ENCODE assay signal across 1 cellular context in the genomic region with DNA sequence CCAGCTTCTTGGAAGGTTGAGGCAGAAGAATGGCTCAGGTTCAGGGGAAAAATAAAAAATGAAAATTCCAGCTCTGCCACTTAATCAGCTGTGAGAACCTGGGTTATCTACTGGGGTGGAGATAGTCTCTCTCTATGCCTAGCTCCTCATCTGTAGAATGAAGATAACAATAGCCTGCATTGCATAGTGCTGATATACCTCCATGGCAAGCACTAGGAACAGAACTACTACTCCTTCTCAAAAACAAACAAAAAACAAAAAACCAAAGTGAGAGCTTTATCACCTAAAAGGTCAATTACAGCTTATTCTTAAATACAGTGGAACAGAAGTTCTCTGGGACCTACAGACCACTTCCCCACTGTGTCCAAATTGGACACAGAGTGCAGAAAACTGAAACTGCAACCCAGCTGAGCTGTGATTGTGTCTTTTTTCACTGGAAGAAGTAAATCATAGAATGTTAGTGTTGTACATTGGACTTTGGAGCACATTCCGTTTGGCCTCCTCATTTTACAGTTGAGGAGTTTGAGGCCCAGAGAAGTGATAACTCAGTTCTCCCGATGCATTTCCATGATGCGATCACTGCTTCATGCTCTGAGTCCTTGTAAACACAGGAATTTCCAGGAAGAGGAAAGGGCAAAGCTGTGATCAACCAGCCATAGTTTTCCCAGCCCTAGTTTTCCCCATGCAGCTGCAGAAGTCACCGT.
A peak's percentile ranks its signal among the peaks of the same experiment; 100 is the strongest.
TF ChIP-seq lines count a peak whose summit lies in the region.

No MANE protein-coding gene starts in this region.

TF ChIP-seq in K562, 482 proteins besides CTCF, POLR2A, EP300 and RAD21 (continued from another document and continues in another):
- TF ChIP-seq, protein P1, sequence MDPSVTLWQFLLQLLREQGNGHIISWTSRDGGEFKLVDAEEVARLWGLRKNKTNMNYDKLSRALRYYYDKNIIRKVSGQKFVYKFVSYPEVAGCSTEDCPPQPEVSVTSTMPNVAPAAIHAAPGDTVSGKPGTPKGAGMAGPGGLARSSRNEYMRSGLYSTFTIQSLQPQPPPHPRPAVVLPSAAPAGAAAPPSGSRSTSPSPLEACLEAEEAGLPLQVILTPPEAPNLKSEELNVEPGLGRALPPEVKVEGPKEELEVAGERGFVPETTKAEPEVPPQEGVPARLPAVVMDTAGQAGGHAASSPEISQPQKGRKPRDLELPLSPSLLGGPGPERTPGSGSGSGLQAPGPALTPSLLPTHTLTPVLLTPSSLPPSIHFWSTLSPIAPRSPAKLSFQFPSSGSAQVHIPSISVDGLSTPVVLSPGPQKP (CRISPR knock-in tag; IDR thresholded peaks at IDR 0.05): no peak
- TF ChIP-seq, protein P2, sequence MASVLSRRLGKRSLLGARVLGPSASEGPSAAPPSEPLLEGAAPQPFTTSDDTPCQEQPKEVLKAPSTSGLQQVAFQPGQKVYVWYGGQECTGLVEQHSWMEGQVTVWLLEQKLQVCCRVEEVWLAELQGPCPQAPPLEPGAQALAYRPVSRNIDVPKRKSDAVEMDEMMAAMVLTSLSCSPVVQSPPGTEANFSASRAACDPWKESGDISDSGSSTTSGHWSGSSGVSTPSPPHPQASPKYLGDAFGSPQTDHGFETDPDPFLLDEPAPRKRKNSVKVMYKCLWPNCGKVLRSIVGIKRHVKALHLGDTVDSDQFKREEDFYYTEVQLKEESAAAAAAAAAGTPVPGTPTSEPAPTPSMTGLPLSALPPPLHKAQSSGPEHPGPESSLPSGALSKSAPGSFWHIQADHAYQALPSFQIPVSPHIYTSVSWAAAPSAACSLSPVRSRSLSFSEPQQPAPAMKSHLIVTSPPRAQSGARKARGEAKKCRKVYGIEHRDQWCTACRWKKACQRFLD (CRISPR knock-in tag; IDR thresholded peaks at IDR 0.05): no peak
- TF ChIP-seq ZNF316 (IDR thresholded peaks at IDR 0.05) (no peak), GATAD2B (IDR thresholded peaks at IDR 0.05; ENCODE audit: borderline replicate concordance) (0 out of 2 replicates have a peak, but pooled peaks have one; percentile 13), NFE2L1 (tag; IDR thresholded peaks at IDR 0.05; ENCODE audit: borderline replicate concordance, low read depth) (no peak), DDX20 (tag; IDR thresholded peaks at IDR 0.05; ENCODE audit: low read depth) (no peak), SMARCC2 (IDR thresholded peaks at IDR 0.05; ENCODE audit: low read depth) (peak; percentile 91), KLF6 (CRISPR knock-in tag; IDR thresholded peaks at IDR 0.05; ENCODE audit: borderline replicate concordance) (peak; percentile 29; the same call in 1 of the 2 replicates), SIN3A (IDR thresholded peaks at IDR 0.05; ENCODE audit: borderline replicate concordance in 2 of 2, control insufficient read depth in 1 of 2, low read depth in 2 of 2, low read length in 2 of 2) (no peak), ESRRA (IDR thresholded peaks at IDR 0.05; ENCODE audit: borderline replicate concordance, low read depth) (no peak; the same call in none of the 2 replicates), ETV5 (CRISPR knock-in tag; IDR thresholded peaks at IDR 0.05; ENCODE audit: low read depth) (no peak), GABPB1 (CRISPR knock-in tag; IDR thresholded peaks at IDR 0.05) (0 out of 2 replicates have a peak, but pooled peaks have one; percentile 34), CTBP1 (IDR thresholded peaks at IDR 0.05; ENCODE audit: borderline replicate concordance) (peak; percentile 65; the same call in 1 of the 2 replicates), ETV6 (IDR thresholded peaks at IDR 0.05; ENCODE audit: borderline replicate concordance in 1 of 2, low read depth in 2 of 2, low read length in 1 of 2) (no peak), ETV6 (CRISPR knock-in tag; IDR thresholded peaks at IDR 0.05; ENCODE audit: borderline replicate concordance) (no peak), TAF9B (IDR thresholded peaks at IDR 0.05; ENCODE audit: partially characterized antibody) (no peak), TCF7L2 (IDR thresholded peaks at IDR 0.05; ENCODE audit: low read depth, low read length) (no peak), FOXM1 (IDR thresholded peaks at IDR 0.05; ENCODE audit: low read depth) (peak; percentile 88), FOXM1 (CRISPR knock-in tag; IDR thresholded peaks at IDR 0.05; ENCODE audit: low read depth) (no peak), NR4A1 (CRISPR knock-in tag; IDR thresholded peaks at IDR 0.05) (no peak), NR4A1 (tag; IDR thresholded peaks at IDR 0.05) (peak; percentile 20), ARID1B (IDR thresholded peaks at IDR 0.05) (peak; percentile 98), NCOA6 (IDR thresholded peaks at IDR 0.05) (no peak), HOXB6 (CRISPR knock-in tag; IDR thresholded peaks at IDR 0.05; ENCODE audit: borderline replicate concordance) (no peak), BRF1 (IDR thresholded peaks at IDR 0.05; ENCODE audit: borderline replicate concordance, extremely low read depth, insufficient read length) (no peak), STAT5B (CRISPR knock-in tag; IDR thresholded peaks at IDR 0.05) (no peak), NFYB (IDR thresholded peaks at IDR 0.05; ENCODE audit: extremely low read depth, insufficient read length) (no peak)
- TF ChIP-seq, protein P3, sequence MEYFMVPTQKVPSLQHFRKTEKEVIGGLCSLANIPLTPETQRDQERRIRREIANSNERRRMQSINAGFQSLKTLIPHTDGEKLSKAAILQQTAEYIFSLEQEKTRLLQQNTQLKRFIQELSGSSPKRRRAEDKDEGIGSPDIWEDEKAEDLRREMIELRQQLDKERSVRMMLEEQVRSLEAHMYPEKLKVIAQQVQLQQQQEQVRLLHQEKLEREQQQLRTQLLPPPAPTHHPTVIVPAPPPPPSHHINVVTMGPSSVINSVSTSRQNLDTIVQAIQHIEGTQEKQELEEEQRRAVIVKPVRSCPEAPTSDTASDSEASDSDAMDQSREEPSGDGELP (CRISPR knock-in tag; IDR thresholded peaks at IDR 0.05; ENCODE audit: borderline replicate concordance): peak; percentile 72; the same call in 1 of the 2 replicates
- TF ChIP-seq, protein P4, sequence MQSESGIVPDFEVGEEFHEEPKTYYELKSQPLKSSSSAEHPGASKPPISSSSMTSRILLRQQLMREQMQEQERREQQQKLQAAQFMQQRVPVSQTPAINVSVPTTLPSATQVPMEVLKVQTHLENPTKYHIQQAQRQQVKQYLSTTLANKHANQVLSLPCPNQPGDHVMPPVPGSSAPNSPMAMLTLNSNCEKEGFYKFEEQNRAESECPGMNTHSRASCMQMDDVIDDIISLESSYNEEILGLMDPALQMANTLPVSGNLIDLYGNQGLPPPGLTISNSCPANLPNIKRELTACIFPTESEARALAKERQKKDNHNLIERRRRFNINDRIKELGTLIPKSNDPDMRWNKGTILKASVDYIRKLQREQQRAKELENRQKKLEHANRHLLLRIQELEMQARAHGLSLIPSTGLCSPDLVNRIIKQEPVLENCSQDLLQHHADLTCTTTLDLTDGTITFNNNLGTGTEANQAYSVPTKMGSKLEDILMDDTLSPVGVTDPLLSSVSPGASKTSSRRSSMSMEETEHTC (IDR thresholded peaks at IDR 0.05): no peak; the same call in 1 of the 2 replicates
- TF ChIP-seq, protein P5, sequence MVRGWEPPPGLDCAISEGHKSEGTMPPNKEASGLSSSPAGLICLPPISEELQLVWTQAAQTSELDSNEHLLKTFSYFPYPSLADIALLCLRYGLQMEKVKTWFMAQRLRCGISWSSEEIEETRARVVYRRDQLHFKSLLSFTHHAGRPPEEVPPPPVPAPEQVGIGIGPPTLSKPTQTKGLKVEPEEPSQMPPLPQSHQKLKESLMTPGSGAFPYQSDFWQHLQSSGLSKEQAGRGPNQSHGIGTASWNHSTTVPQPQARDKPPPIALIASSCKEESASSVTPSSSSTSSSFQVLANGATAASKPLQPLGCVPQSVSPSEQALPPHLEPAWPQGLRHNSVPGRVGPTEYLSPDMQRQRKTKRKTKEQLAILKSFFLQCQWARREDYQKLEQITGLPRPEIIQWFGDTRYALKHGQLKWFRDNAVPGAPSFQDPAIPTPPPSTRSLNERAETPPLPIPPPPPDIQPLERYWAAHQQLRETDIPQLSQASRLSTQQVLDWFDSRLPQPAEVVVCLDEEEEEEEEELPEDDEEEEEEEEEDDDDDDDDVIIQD (CRISPR knock-in tag; IDR thresholded peaks at IDR 0.05): no peak
- TF ChIP-seq, protein P6, sequence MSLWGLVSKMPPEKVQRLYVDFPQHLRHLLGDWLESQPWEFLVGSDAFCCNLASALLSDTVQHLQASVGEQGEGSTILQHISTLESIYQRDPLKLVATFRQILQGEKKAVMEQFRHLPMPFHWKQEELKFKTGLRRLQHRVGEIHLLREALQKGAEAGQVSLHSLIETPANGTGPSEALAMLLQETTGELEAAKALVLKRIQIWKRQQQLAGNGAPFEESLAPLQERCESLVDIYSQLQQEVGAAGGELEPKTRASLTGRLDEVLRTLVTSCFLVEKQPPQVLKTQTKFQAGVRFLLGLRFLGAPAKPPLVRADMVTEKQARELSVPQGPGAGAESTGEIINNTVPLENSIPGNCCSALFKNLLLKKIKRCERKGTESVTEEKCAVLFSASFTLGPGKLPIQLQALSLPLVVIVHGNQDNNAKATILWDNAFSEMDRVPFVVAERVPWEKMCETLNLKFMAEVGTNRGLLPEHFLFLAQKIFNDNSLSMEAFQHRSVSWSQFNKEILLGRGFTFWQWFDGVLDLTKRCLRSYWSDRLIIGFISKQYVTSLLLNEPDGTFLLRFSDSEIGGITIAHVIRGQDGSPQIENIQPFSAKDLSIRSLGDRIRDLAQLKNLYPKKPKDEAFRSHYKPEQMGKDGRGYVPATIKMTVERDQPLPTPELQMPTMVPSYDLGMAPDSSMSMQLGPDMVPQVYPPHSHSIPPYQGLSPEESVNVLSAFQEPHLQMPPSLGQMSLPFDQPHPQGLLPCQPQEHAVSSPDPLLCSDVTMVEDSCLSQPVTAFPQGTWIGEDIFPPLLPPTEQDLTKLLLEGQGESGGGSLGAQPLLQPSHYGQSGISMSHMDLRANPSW (CRISPR knock-in tag; IDR thresholded peaks at IDR 0.05): no peak
- TF ChIP-seq, protein P7, sequence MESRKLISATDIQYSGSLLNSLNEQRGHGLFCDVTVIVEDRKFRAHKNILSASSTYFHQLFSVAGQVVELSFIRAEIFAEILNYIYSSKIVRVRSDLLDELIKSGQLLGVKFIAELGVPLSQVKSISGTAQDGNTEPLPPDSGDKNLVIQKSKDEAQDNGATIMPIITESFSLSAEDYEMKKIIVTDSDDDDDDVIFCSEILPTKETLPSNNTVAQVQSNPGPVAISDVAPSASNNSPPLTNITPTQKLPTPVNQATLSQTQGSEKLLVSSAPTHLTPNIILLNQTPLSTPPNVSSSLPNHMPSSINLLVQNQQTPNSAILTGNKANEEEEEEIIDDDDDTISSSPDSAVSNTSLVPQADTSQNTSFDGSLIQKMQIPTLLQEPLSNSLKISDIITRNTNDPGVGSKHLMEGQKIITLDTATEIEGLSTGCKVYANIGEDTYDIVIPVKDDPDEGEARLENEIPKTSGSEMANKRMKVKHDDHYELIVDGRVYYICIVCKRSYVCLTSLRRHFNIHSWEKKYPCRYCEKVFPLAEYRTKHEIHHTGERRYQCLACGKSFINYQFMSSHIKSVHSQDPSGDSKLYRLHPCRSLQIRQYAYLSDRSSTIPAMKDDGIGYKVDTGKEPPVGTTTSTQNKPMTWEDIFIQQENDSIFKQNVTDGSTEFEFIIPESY (CRISPR knock-in tag; IDR thresholded peaks at IDR 0.05): no peak
- TF ChIP-seq, protein P8, sequence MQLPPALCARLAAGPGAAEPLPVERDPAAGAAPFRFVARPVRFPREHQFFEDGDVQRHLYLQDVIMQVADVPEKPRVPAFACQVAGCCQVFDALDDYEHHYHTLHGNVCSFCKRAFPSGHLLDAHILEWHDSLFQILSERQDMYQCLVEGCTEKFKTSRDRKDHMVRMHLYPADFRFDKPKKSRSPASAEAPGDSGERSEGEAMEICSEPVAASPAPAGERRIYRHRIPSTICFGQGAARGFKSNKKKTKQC (CRISPR knock-in tag; IDR thresholded peaks at IDR 0.05): no peak
- TF ChIP-seq, protein P9, sequence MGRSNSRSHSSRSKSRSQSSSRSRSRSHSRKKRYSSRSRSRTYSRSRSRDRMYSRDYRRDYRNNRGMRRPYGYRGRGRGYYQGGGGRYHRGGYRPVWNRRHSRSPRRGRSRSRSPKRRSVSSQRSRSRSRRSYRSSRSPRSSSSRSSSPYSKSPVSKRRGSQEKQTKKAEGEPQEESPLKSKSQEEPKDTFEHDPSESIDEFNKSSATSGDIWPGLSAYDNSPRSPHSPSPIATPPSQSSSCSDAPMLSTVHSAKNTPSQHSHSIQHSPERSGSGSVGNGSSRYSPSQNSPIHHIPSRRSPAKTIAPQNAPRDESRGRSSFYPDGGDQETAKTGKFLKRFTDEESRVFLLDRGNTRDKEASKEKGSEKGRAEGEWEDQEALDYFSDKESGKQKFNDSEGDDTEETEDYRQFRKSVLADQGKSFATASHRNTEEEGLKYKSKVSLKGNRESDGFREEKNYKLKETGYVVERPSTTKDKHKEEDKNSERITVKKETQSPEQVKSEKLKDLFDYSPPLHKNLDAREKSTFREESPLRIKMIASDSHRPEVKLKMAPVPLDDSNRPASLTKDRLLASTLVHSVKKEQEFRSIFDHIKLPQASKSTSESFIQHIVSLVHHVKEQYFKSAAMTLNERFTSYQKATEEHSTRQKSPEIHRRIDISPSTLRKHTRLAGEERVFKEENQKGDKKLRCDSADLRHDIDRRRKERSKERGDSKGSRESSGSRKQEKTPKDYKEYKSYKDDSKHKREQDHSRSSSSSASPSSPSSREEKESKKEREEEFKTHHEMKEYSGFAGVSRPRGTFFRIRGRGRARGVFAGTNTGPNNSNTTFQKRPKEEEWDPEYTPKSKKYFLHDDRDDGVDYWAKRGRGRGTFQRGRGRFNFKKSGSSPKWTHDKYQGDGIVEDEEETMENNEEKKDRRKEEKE (IDR thresholded peaks at IDR 0.05; ENCODE audit: borderline replicate concordance in 1 of 2, control insufficient read depth in 1 of 2, low read depth in 2 of 2, low read length in 1 of 2): no peak
- TF ChIP-seq, protein P10, sequence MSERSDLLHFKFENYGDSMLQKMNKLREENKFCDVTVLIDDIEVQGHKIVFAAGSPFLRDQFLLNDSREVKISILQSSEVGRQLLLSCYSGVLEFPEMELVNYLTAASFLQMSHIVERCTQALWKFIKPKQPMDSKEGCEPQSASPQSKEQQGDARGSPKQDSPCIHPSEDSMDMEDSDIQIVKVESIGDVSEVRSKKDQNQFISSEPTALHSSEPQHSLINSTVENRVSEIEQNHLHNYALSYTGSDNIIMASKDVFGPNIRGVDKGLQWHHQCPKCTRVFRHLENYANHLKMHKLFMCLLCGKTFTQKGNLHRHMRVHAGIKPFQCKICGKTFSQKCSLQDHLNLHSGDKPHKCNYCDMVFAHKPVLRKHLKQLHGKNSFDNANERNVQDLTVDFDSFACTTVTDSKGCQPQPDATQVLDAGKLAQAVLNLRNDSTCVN (CRISPR knock-in tag; IDR thresholded peaks at IDR 0.05): no peak
- TF ChIP-seq, protein P11, sequence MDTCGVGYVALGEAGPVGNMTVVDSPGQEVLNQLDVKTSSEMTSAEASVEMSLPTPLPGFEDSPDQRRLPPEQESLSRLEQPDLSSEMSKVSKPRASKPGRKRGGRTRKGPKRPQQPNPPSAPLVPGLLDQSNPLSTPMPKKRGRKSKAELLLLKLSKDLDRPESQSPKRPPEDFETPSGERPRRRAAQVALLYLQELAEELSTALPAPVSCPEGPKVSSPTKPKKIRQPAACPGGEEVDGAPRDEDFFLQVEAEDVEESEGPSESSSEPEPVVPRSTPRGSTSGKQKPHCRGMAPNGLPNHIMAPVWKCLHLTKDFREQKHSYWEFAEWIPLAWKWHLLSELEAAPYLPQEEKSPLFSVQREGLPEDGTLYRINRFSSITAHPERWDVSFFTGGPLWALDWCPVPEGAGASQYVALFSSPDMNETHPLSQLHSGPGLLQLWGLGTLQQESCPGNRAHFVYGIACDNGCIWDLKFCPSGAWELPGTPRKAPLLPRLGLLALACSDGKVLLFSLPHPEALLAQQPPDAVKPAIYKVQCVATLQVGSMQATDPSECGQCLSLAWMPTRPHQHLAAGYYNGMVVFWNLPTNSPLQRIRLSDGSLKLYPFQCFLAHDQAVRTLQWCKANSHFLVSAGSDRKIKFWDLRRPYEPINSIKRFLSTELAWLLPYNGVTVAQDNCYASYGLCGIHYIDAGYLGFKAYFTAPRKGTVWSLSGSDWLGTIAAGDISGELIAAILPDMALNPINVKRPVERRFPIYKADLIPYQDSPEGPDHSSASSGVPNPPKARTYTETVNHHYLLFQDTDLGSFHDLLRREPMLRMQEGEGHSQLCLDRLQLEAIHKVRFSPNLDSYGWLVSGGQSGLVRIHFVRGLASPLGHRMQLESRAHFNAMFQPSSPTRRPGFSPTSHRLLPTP (IDR thresholded peaks at IDR 0.05; ENCODE audit: borderline replicate concordance, extremely low read depth, insufficient read length): no peak
